1 cellular context compared by ENCODE assay signal in genomic region chr11:32794439-32794838, GRCh38.
TF ChIP-seq lines count a peak whose summit lies in the region.

TSS of gene CCDC73 (minus strand) at chr11:32794662. CDS start at chr11:32760243, 34,419 bp downstream.

TF ChIP-seq in H1, 55 proteins besides CTCF, POLR2A, EP300 and RAD21:
- peak; percentile 67; the same call in 1 of the 2 replicates for TF ChIP-seq E2F6 (IDR thresholded peaks at IDR 0.05)
- TF ChIP-seq GTF2F1 (IDR thresholded peaks at IDR 0.05; ENCODE audit: borderline replicate concordance, low read depth, low read length), result no peak
